ENCODE assay signal across 9 cellular contexts in the genomic region with DNA sequence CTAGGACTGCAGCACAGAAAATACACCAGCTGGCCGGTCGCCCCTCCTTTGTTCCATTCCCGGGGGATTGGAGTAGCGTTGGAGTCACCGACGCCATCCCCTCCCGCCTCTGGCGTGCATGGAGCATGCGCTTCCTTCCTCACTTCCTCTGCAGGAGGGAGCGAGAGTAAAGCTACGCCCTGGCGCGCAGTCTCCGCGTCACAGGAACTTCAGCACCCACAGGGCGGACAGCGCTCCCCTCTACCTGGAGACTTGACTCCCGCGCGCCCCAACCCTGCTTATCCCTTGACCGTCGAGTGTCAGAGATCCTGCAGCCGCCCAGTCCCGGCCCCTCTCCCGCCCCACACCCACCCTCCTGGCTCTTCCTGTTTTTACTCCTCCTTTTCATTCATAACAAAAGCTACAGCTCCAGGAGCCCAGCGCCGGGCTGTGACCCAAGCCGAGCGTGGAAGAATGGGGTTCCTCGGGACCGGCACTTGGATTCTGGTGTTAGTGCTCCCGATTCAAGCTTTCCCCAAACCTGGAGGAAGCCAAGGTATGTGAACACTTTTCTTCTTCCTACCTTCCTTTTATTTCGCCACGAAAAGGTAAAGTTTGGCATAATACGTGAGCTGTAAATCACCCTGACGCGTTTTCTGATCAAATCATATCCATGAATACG. TPM values are rescaled to one million over a fixed set of nuclear protein-coding genes. Genes with fewer than 3 reads are reported as not detected.
DNase-seq lines count a peak whose midpoint lies in the region; ATAC-seq, FAIRE-seq and TF ChIP-seq lines count a peak whose summit lies in the region.
"Had no signal": no experiment of that assay in that cellular context is flagged by ENCODE, and none has a peak within 500 bp of the region (broad histone marks: within the 10 kb centered on the region; RNA-seq: fewer than 3 reads in every experiment).

A gene (plus strand): TSS at position 201 of the 661 bp plus-strand sequence. CDS start 253 bp downstream, at position 454.

- intact Hi-C loops in natural killer cell (cut with micrococcal nuclease), result no loop called here

- no peak for FAIRE-seq in HTR-8/SVneo (lab: Jason Lieb, UNC)

- no peaks in the 10 kb centered on the region for H3K9me3 Mint-ChIP-seq in natural killer cell
- H3K9me3 Mint-ChIP-seq in stimulated activated naive B cell treated with anti-CD40 and anti-IgM and Interleukin-4, amounts not matched to agents 10 μg/mL and 1 μg/mL and 100 μg/mL, for 72 hours, result peaks cover 0 to 3% of the 10 kb centered on the region in 2 donors

- no peak within 1 kb of the TSS for H3K27ac Mint-ChIP-seq in natural killer cell
- peak within 1 kb of the TSS; percentile 3 for H3K27ac Mint-ChIP-seq in stimulated activated naive B cell treated with anti-CD40 and anti-IgM and Interleukin-4, amounts not matched to agents 10 μg/mL and 1 μg/mL and 100 μg/mL, for 72 hours

- no peaks in the 10 kb centered on the region for H3K36me3 Mint-ChIP-seq in natural killer cell
- H3K36me3 Mint-ChIP-seq in stimulated activated naive B cell treated with anti-CD40 and anti-IgM and Interleukin-4, amounts not matched to agents 10 μg/mL and 1 μg/mL and 100 μg/mL, for 72 hours, result no peaks in the 10 kb centered on the region

- DNase-seq in Ammon's horn (ENCODE audit: low spot score) (peak; percentile 93), HTR-8/SVneo (ENCODE audit: insufficient read length, low spot score) (peak; percentile 56), fibroblast of villous mesenchyme (ENCODE audit: low read depth) (peak; percentile 67), natural killer cell (peak; percentile 50), LoVo (ENCODE audit: low spot score) (no peak)
- DNase-seq in activated effector memory CD4-positive, alpha-beta T cell treated with Interleukin-2 at 50 U/mL for 16 hours, result peak; percentile 40
- peak; percentile 38 for DNase-seq in stimulated activated naive B cell treated with anti-CD40 and anti-IgM and Interleukin-4, amounts not matched to agents 10 μg/mL and 1 μg/mL and 100 μg/mL, for 72 hours

- H3K27me3 Mint-ChIP-seq in natural killer cell (ENCODE audit: low read depth in 2 of 2), result peaks cover 39 to 60% of the 10 kb centered on the region in 2 donors
- peaks cover 33 to 57% of the 10 kb centered on the region in 2 donors for H3K27me3 Mint-ChIP-seq in stimulated activated naive B cell treated with anti-CD40 and anti-IgM and Interleukin-4, amounts not matched to agents 10 μg/mL and 1 μg/mL and 100 μg/mL, for 72 hours

- H3K4me3 Mint-ChIP-seq in natural killer cell, result no peak within 1 kb of the TSS
- peak within 1 kb of the TSS; percentile 66 for H3K4me3 Mint-ChIP-seq in stimulated activated naive B cell treated with anti-CD40 and anti-IgM and Interleukin-4, amounts not matched to agents 10 μg/mL and 1 μg/mL and 100 μg/mL, for 72 hours

- no peak within 1 kb of the TSS for H3K4me3 ChIP-seq in fibroblast of villous mesenchyme (ENCODE audit: low read depth, low read length)

- peak; percentile 66 to 88 (median 87) for ATAC-seq in natural killer cell
- ATAC-seq in stimulated activated naive B cell treated with anti-CD40 and anti-IgM and Interleukin-4, amounts not matched to agents 10 μg/mL and 1 μg/mL and 100 μg/mL, for 72 hours (replicated peaks), result peak; percentile 84 to 85

- TF ChIP-seq CTCF in fibroblast of villous mesenchyme (IDR thresholded peaks at IDR 0.05; ENCODE audit: insufficient read depth, low read depth, low read length) (no peak), natural killer cell (IDR thresholded peaks at IDR 0.05) (no peak)

- peaks cover 0 to 8% of the 10 kb centered on the region in 2 donors for H3K4me1 Mint-ChIP-seq in natural killer cell
- H3K4me1 Mint-ChIP-seq in stimulated activated naive B cell treated with anti-CD40 and anti-IgM and Interleukin-4, amounts not matched to agents 10 μg/mL and 1 μg/mL and 100 μg/mL, for 72 hours, result peaks cover 5 to 8% of the 10 kb centered on the region in 2 donors

TF ChIP-seq in PFSK-1, 5 proteins besides CTCF, POLR2A, EP300 and RAD21:
- TF ChIP-seq, protein P1, sequence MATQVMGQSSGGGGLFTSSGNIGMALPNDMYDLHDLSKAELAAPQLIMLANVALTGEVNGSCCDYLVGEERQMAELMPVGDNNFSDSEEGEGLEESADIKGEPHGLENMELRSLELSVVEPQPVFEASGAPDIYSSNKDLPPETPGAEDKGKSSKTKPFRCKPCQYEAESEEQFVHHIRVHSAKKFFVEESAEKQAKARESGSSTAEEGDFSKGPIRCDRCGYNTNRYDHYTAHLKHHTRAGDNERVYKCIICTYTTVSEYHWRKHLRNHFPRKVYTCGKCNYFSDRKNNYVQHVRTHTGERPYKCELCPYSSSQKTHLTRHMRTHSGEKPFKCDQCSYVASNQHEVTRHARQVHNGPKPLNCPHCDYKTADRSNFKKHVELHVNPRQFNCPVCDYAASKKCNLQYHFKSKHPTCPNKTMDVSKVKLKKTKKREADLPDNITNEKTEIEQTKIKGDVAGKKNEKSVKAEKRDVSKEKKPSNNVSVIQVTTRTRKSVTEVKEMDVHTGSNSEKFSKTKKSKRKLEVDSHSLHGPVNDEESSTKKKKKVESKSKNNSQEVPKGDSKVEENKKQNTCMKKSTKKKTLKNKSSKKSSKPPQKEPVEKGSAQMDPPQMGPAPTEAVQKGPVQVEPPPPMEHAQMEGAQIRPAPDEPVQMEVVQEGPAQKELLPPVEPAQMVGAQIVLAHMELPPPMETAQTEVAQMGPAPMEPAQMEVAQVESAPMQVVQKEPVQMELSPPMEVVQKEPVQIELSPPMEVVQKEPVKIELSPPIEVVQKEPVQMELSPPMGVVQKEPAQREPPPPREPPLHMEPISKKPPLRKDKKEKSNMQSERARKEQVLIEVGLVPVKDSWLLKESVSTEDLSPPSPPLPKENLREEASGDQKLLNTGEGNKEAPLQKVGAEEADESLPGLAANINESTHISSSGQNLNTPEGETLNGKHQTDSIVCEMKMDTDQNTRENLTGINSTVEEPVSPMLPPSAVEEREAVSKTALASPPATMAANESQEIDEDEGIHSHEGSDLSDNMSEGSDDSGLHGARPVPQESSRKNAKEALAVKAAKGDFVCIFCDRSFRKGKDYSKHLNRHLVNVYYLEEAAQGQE (IDR thresholded peaks at IDR 0.05; ENCODE audit: insufficient read depth in 1 of 2, low read depth in 2 of 2, low read length in 2 of 2), result peak; percentile 98 to 99
- no peak for TF ChIP-seq POLR2AphosphoS5 (IDR thresholded peaks at IDR 0.05; ENCODE audit: low read depth, low read length)
- peak; percentile 36; the same call in 1 of the 2 replicates for TF ChIP-seq TAF1 (IDR thresholded peaks at IDR 0.05; ENCODE audit: borderline replicate concordance, insufficient read depth, low read length)
- TF ChIP-seq SIN3A (IDR thresholded peaks at IDR 0.05; ENCODE audit: borderline replicate concordance, insufficient read depth, low read length), result peak; percentile 99
- peak; percentile 86 for TF ChIP-seq FOXP2 (optimal IDR thresholded peaks at IDR 0.05; ENCODE audit: borderline replicate concordance, extremely low read depth, extremely low read length, insufficient read depth)

RNA-seq across cellular contexts. Expression of the gene that starts here (rescaled TPM):
- 3.2 TPM for polyA plus RNA-seq in PFSK-1 (2012; ENCODE audit: insufficient read length, low read depth)
- total RNA-seq in fibroblast of villous mesenchyme (under 0.01 TPM in 1 of 2 replicates, not detected in the other), natural killer cell (not detected)
- total RNA-seq: mononuclear cell had no signal

Comparison
In these comparisons a context has a peak if more than half of its experiments do, and no peak if none do; other contexts are left out.
1. Peak in DNase-seq in fibroblast of villous mesenchyme; RNA of the gene not detected or under 1 TPM.
2. Peak in DNase-seq and ATAC-seq in natural killer cell; RNA of the gene not detected or under 1 TPM.